ENCODE assay signal across 8 cellular contexts in genomic region chr13:19862511-19863313, GRCh38. TPM values are rescaled to one million over a fixed set of nuclear protein-coding genes. Genes with fewer than 3 reads are reported as not detected.
DNase-seq lines count a peak whose midpoint lies in the region; ATAC-seq, FAIRE-seq and TF ChIP-seq lines count a peak whose summit lies in the region.

No MANE protein-coding gene starts in this region.

- H3K9ac ChIP-seq in endothelial cell of umbilical vein (replicated peaks; ENCODE audit: extremely low read depth, insufficient read depth, low read length) (peak overlapping the region; percentile 95), mucosa of stomach (ENCODE audit: low read length) (peak overlapping the region; percentile 98)

- TF ChIP-seq POLR2A in NB4 (IDR thresholded peaks at IDR 0.05; ENCODE audit: extremely low read depth, insufficient read length) (no peak), endothelial cell of umbilical vein (IDR thresholded peaks at IDR 0.05; ENCODE audit: low read depth, low read length) (no peak)

- POLR2A ChIA-PET in endothelial cell of umbilical vein (lab: Charles Lee): interaction anchor here (3.0 kb wide), 1 partner anchor 17 kb away, joined by 14 read pairs; no protein-coding TSS in a partner anchor

- dilution Hi-C loops in endothelial cell of umbilical vein (cut with MboI; ENCODE audit: extremely low pct_ligation_motif_present, low sequenced_read_pairs): no loop called here

- peaks cover 45% of the 10 kb centered on the region for H3K79me2 ChIP-seq in endothelial cell of umbilical vein (ENCODE audit: control insufficient read depth, insufficient read depth, low read length)

- H2AFZ ChIP-seq in endothelial cell of umbilical vein (ENCODE audit: low read depth, low read length): peak overlapping the region; percentile 80

- peaks cover 11 to 33% of the 10 kb centered on the region in 2 donors for H3K36me3 Mint-ChIP-seq in CD14-positive monocyte

- H3K9me3 ChIP-seq in endothelial cell of umbilical vein (replicated peaks; ENCODE audit: control insufficient read depth, insufficient read depth, low read length): no peaks in the 10 kb centered on the region
- no peaks in the 10 kb centered on the region for H3K9me3 ChIP-seq in mucosa of stomach (ENCODE audit: control insufficient read depth, low read length)

- H3K27me3 Mint-ChIP-seq in CD14-positive monocyte (ENCODE audit: low read depth in 3 of 3): peaks cover 0 to 1% (median 0%) of the 10 kb centered on the region in 3 donors

- peak overlapping the region; percentile 84 for H3K4me3 ChIP-seq in NB4 (ENCODE audit: low read depth, low read length)
- peak overlapping the region; percentile 77 to 99 (median 91) for H3K4me3 ChIP-seq in endothelial cell of umbilical vein (replicated peaks in 1 of 3; ENCODE audit: insufficient read depth in 1 of 3, low read depth in 1 of 3, low read length in 3 of 3)
- peak overlapping the region; percentile 83 for H3K4me3 ChIP-seq in mucosa of stomach (ENCODE audit: low read length)

- H3K27ac Mint-ChIP-seq in CD14-positive monocyte: peak overlapping the region; percentile 89 to 96 (median 95)

- peak; percentile 4 for ATAC-seq in GM21423 (IDR thresholded peaks at IDR 0.05; ENCODE audit: unreplicated experiment)

- TF ChIP-seq CTCF in CD14-positive monocyte (IDR thresholded peaks at IDR 0.05) (no peak), NB4 (IDR thresholded peaks at IDR 0.05; ENCODE audit: low read depth, low read length) (no peak), endothelial cell of umbilical vein (IDR thresholded peaks at IDR 0.05; ENCODE audit: extremely low read depth in 1 of 2, insufficient read depth in 1 of 2, low read depth in 1 of 2, low read length in 2 of 2) (no peak)

- peak overlapping the region; percentile 96 for H3K4me3 Mint-ChIP-seq in CD14-positive monocyte

- FAIRE-seq in endothelial cell of umbilical vein (lab: Jason Lieb, UNC): no peak

- no peaks in the 10 kb centered on the region for H3K9me3 Mint-ChIP-seq in CD14-positive monocyte

- H4K20me1 ChIP-seq in endothelial cell of umbilical vein (replicated peaks; ENCODE audit: control insufficient read depth, extremely low read depth, insufficient read depth, low read length): no peaks in the 10 kb centered on the region

- no peaks in the 10 kb centered on the region for H3K36me3 ChIP-seq in endothelial cell of umbilical vein (ENCODE audit: control insufficient read depth in 2 of 2, extremely low read depth in 1 of 2, insufficient read depth in 2 of 2, low read length in 2 of 2)
- no peaks in the 10 kb centered on the region for H3K36me3 ChIP-seq in mucosa of stomach (ENCODE audit: control insufficient read depth, insufficient read depth, low read length)

- peak overlapping the region; percentile 63 for H3K27ac ChIP-seq in endothelial cell of umbilical vein (ENCODE audit: insufficient read depth, low read depth, low read length)

- peaks cover 24% of the 10 kb centered on the region for H3K4me1 Mint-ChIP-seq in CD14-positive monocyte

- intact Hi-C loops in CD14-positive monocyte (cut with micrococcal nuclease): loop anchor here (2.0 to 5.0 kb wide), 4 partner anchors 80 to 230 kb away; partner anchors contain the start of genes PSPC1 (in 2 of the 2), ZMYM2 (in 2 of the 2) and MPHOSPH8 (in 1 of the 2)
- intact Hi-C loops in endothelial cell of umbilical vein (cut with micrococcal nuclease): loop anchor here (1.0 to 5.0 kb wide), 7 partner anchors 16 to 300 kb away; partner anchors contain the start of genes GJA3, MPHOSPH8 and PSPC1

- H3K4me2 ChIP-seq in endothelial cell of umbilical vein (ENCODE audit: insufficient read depth, low read length): peak overlapping the region; percentile 97

- H3K27me3 ChIP-seq in endothelial cell of umbilical vein (ENCODE audit: control insufficient read depth in 2 of 2, insufficient read depth in 2 of 2, low read length in 2 of 2) (no peaks in the 10 kb centered on the region), mucosa of stomach (ENCODE audit: control insufficient read depth, insufficient read depth, low read length) (no peaks in the 10 kb centered on the region)

- DNase-seq in CD14-positive monocyte (ENCODE audit: low spot score): no peak
- DNase-seq in NB4 (ENCODE audit: low read depth): peak; percentile 69
- DNase-seq in activated CD8-positive, alpha-beta memory T cell treated with anti-CD3 and anti-CD28 coated beads, Interleukin-2, amount 50 U/mL, for 4 hours: peak; percentile 42
- DNase-seq in endothelial cell of umbilical vein (ENCODE audit: low read depth, low spot score): peak; percentile 48
- peak; percentile 16 for DNase-seq in stimulated activated CD8-positive, alpha-beta memory T cell treated with anti-CD3 and anti-CD28 coated beads, Interleukin-7, amount 100 ng/mL, for 24 hours (ENCODE audit: low read depth)
- DNase-seq in DMS114 treated with DMSO at 0.1 percent for 48 hours (lab: John Stamatoyannopoulos, UW; ENCODE audit: unreplicated experiment): no peak

- peaks cover 30% of the 10 kb centered on the region for H3K4me1 ChIP-seq in endothelial cell of umbilical vein (ENCODE audit: control insufficient read depth, extremely low read depth, insufficient read depth, low read length)
- peaks cover 16% of the 10 kb centered on the region for H3K4me1 ChIP-seq in mucosa of stomach (ENCODE audit: control insufficient read depth, insufficient read depth, low read length)

- BruUV-seq in endothelial cell of umbilical vein (replicated peaks; lab: Mats Ljungman, UMichigan): no TSS peak

- CTCF ChIA-PET in endothelial cell of umbilical vein (lab: Charles Lee): interaction anchor here (1.7 to 2.0 kb wide), 2 partner anchors 16 to 26 kb away, joined by 5 to 7 read pairs; no protein-coding TSS in a partner anchor

- H3K9me1 ChIP-seq in endothelial cell of umbilical vein (replicated peaks; ENCODE audit: control insufficient read depth, extremely low read depth, insufficient read depth, low read length): no peaks in the 10 kb centered on the region

TF ChIP-seq in endothelial cell of umbilical vein, 7 proteins besides CTCF, POLR2A, EP300 and RAD21:
- no peak for TF ChIP-seq GATA2 (IDR thresholded peaks at IDR 0.05; ENCODE audit: insufficient read depth, insufficient read length, low read depth, low read length)
- no peak for TF ChIP-seq MAX (IDR thresholded peaks at IDR 0.05; ENCODE audit: insufficient read depth, insufficient read length)
- no peak for TF ChIP-seq JUN (IDR thresholded peaks at IDR 0.05; ENCODE audit: borderline replicate concordance, insufficient read depth, insufficient read length, low read depth)
- no peak for TF ChIP-seq EZH2 (IDR thresholded peaks at IDR 0.05; ENCODE audit: borderline replicate concordance, low read depth, low read length, severe bottlenecking)
- TF ChIP-seq FOS (IDR thresholded peaks at IDR 0.05; ENCODE audit: borderline replicate concordance, insufficient read depth, low read length): no peak
- no peak for TF ChIP-seq MYC (IDR thresholded peaks at IDR 0.05; ENCODE audit: low read depth, low read length)
- no peak for TF ChIP-seq POLR2AphosphoS5 (IDR thresholded peaks at IDR 0.05; ENCODE audit: insufficient read depth, low read depth, low read length)

RNA-seq across cellular contexts. Expression of gene ZMYM5, which starts 0.7 kb away (rescaled TPM):
- polyA plus RNA-seq in CD14-positive monocyte (10 to 100 TPM; 11.1 to 13.2 TPM), endothelial cell of umbilical vein (4.0 and 4.9 TPM in 2 replicates)
- 10.1 and 13.1 TPM in 2 replicates for total RNA-seq in endothelial cell of umbilical vein
- 6.6 and 7.8 TPM in 2 replicates for polyA plus RNA-seq in endothelial cell of umbilical vein (2011; cell fraction: cytosol; rRNA removed)
- polyA plus RNA-seq in endothelial cell of umbilical vein (2011; cell fraction: nucleus; rRNA removed): 12.6 and 14.2 TPM in 2 replicates
- polyA plus RNA-seq in endothelial cell of umbilical vein (2012): 10.6 and 12.7 TPM in 2 replicates
- 4.8 and 5.1 TPM in 2 replicates for polyA minus RNA-seq in endothelial cell of umbilical vein
- polyA minus RNA-seq in endothelial cell of umbilical vein (2011; cell fraction: cytosol; rRNA and poly(A)+ RNA removed): 2.6 TPM
- polyA minus RNA-seq in endothelial cell of umbilical vein (2011; cell fraction: nucleus; rRNA and poly(A)+ RNA removed): 8.4 and 12.9 TPM in 2 replicates

Comparison
In these comparisons a context has a peak if more than half of its experiments do, and no peak if none do; other contexts are left out.
1. DNase-seq: peak in NB4 (single experiment), activated CD8-positive, alpha-beta memory T cell treated with anti-CD3 and anti-CD28 coated beads, Interleukin-2, amount 50 U/mL, for 4 hours (single experiment), endothelial cell of umbilical vein (single experiment) and stimulated activated CD8-positive, alpha-beta memory T cell treated with anti-CD3 and anti-CD28 coated beads, Interleukin-7, amount 100 ng/mL, for 24 hours (single experiment); none in CD14-positive monocyte (single experiment) and DMS114 treated with DMSO at 0.1 percent for 48 hours (single experiment).
2. Peak in every context shown above with its lines, with median percentiles within 50 percentile points of each other: H3K4me3 ChIP-seq.